In genomic region chr6:43181942-43182860, GRCh38 we compare ENCODE assay signal across 8 cellular contexts. TPM values are rescaled to one million over a fixed set of nuclear protein-coding genes. Genes with fewer than 3 reads are reported as not detected.
DNase-seq lines count a peak whose midpoint lies in the region; ATAC-seq and TF ChIP-seq lines count a peak whose summit lies in the region.

TSS of gene CUL9 (plus strand) at chr6:43182196. CDS start at chr6:43184311, 2,115 bp downstream.

- H3K27ac ChIP-seq in SK-N-MC: 0 out of 2 replicates have a peak within 1 kb of the TSS, but pooled peaks have one; percentile 0

- no peak for TF ChIP-seq CTCF in subcutaneous adipose tissue (IDR thresholded peaks at IDR 0.05; ENCODE audit: low read depth)

- H3K9ac ChIP-seq in SK-N-MC (ENCODE audit: insufficient read length): peak within 1 kb of the TSS; percentile 63

- no peaks in the 10 kb centered on the region for H3K9me3 ChIP-seq in SK-N-MC (ENCODE audit: low read depth, low read length)

- peaks cover 17% of the 10 kb centered on the region; the same call in 1 of the 2 replicates for H3K36me3 ChIP-seq in SK-N-MC (ENCODE audit: insufficient read depth, low read length)

- H3K4me3 ChIP-seq in SK-N-MC: peak within 1 kb of the TSS; percentile 75

- ATAC-seq in GM21528 (IDR thresholded peaks at IDR 0.05; ENCODE audit: low FRiP score, unreplicated experiment): peak; percentile 81

- peak; percentile 72 for DNase-seq in DMS79 treated with DMSO at 0.1 percent for 48 hours (lab: John Stamatoyannopoulos, UW)
- DNase-seq in KG1 (lab: John Stamatoyannopoulos, UW): peak; percentile 58
- no peak for DNase-seq in SK-N-MC (ENCODE audit: low read depth, low spot score)
- DNase-seq in activated naive CD4-positive, alpha-beta T cell treated with anti-CD3 and anti-CD28 coated beads, Interleukin-2, amount 50 U/mL, for 16 hours: peak; percentile 77
- DNase-seq in germinal center (ENCODE audit: low spot score): peak; percentile 90
- DNase-seq in nucleus accumbens (lab: John Stamatoyannopoulos, UW): peak in 55 of 56 donors; percentile 44 to 93 (median 80)

RNA-seq across cellular contexts. Expression of gene CUL9, which starts in this region (rescaled TPM):
- 10 to 100 TPM; 16.3 to 36.7 (median 27.2) TPM for total RNA-seq in subcutaneous adipose tissue
